2 cellular contexts compared by ENCODE assay signal in the genomic region with DNA sequence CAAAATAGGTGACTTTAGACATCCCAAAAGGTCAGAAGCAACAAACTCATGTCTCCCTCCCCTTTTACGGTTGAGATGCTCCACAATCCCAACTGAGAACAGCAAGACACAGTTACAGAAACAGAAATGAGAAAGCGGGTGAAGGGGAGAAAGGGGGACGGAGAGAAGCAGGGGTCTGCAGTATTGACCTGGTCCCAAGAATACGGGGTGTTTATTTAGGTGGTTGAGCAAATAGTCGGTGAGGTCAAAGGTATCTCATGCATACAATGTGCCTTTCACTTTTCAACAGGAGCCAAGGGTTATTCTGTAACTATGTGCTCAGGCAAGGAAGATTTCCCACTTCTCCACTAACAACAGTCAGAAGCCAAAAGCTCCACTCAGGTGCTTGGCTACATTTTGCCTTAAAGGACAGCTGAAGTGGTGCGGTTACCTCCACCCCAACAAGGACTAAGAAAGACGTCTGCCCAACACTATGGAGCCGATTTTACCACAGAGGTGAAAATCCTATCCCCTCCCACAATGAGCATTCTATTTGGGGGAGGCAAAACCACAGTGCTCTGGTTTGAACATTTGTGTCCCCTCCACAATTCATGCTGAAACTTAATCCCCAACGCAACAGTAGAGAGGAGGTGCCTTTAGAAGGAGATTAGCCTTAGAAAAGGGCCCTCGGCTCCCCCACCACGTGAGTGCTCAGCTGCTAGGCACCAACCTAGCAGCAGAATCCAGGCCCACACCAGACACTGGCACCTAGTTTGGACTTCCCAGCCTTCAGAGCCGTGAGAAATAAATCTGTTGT.
TF ChIP-seq lines count a peak whose summit lies in the region.

No MANE protein-coding gene starts in this region.

TF ChIP-seq in HepG2, 621 proteins besides CTCF, POLR2A, EP300 and RAD21 (continued from another document and continues in another):
- TF ChIP-seq, protein P1, sequence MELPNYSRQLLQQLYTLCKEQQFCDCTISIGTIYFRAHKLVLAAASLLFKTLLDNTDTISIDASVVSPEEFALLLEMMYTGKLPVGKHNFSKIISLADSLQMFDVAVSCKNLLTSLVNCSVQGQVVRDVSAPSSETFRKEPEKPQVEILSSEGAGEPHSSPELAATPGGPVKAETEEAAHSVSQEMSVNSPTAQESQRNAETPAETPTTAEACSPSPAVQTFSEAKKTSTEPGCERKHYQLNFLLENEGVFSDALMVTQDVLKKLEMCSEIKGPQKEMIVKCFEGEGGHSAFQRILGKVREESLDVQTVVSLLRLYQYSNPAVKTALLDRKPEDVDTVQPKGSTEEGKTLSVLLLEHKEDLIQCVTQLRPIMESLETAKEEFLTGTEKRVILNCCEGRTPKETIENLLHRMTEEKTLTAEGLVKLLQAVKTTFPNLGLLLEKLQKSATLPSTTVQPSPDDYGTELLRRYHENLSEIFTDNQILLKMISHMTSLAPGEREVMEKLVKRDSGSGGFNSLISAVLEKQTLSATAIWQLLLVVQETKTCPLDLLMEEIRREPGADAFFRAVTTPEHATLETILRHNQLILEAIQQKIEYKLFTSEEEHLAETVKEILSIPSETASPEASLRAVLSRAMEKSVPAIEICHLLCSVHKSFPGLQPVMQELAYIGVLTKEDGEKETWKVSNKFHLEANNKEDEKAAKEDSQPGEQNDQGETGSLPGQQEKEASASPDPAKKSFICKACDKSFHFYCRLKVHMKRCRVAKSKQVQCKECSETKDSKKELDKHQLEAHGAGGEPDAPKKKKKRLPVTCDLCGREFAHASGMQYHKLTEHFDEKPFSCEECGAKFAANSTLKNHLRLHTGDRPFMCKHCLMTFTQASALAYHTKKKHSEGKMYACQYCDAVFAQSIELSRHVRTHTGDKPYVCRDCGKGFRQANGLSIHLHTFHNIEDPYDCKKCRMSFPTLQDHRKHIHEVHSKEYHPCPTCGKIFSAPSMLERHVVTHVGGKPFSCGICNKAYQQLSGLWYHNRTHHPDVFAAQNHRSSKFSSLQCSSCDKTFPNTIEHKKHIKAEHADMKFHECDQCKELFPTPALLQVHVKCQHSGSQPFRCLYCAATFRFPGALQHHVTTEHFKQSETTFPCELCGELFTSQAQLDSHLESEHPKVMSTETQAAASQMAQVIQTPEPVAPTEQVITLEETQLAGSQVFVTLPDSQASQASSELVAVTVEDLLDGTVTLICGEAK (IDR thresholded peaks at IDR 0.05), result no peak
- TF ChIP-seq, protein P1 (CRISPR knock-in tag; IDR thresholded peaks at IDR 0.05), result no peak
- peak; percentile 94; the same call in 1 of the 2 replicates for TF ChIP-seq ZNF557 (CRISPR knock-in tag; IDR thresholded peaks at IDR 0.05)
- TF ChIP-seq KLF6 (CRISPR knock-in tag; IDR thresholded peaks at IDR 0.05), result no peak
- no peak; the same call in none of the 2 replicates for TF ChIP-seq YEATS4 (CRISPR knock-in tag; IDR thresholded peaks at IDR 0.05; ENCODE audit: borderline replicate concordance)
- no peak; the same call in none of the 2 replicates for TF ChIP-seq ZNF503 (CRISPR knock-in tag; IDR thresholded peaks at IDR 0.05)
- 0 out of 2 replicates have a peak, but pooled peaks have one; percentile 22 for TF ChIP-seq ZNF121 (CRISPR knock-in tag; IDR thresholded peaks at IDR 0.05)
- no peak for TF ChIP-seq ZNF549 (CRISPR knock-in tag; IDR thresholded peaks at IDR 0.05)
- TF ChIP-seq KMT2A (CRISPR knock-in tag; IDR thresholded peaks at IDR 0.05), result 0 out of 2 replicates have a peak, but pooled peaks have one; percentile 20
- TF ChIP-seq ZNF44 (CRISPR knock-in tag; IDR thresholded peaks at IDR 0.05), result 0 out of 2 replicates have a peak, but pooled peaks have one; percentile 36

TF ChIP-seq in SK-N-SH treated with all-trans-retinoic acid at 6 μM for 48 hours, 23 proteins besides CTCF, POLR2A, EP300 and RAD21 (continued from another document):
- no peak for TF ChIP-seq ZFP3 (CRISPR knock-in tag; IDR thresholded peaks at IDR 0.05)
- TF ChIP-seq PATZ1 (CRISPR knock-in tag; IDR thresholded peaks at IDR 0.05; ENCODE audit: borderline replicate concordance), result no peak
- no peak for TF ChIP-seq CSDC2 (CRISPR knock-in tag; IDR thresholded peaks at IDR 0.05)
- no peak for TF ChIP-seq ZNF565 (CRISPR knock-in tag; conservative IDR thresholded peaks at IDR 0.05; ENCODE audit: low read depth)
- TF ChIP-seq ZFP30 (CRISPR knock-in tag; IDR thresholded peaks at IDR 0.05), result no peak
- TF ChIP-seq ZNF8 (CRISPR knock-in tag; IDR thresholded peaks at IDR 0.05), result no peak
- TF ChIP-seq CREB5 (CRISPR knock-in tag; IDR thresholded peaks at IDR 0.05; ENCODE audit: low read depth), result no peak
- TF ChIP-seq TCF4 (CRISPR knock-in tag; IDR thresholded peaks at IDR 0.05; ENCODE audit: borderline replicate concordance), result no peak
- TF ChIP-seq RARB (CRISPR knock-in tag; IDR thresholded peaks at IDR 0.05), result no peak
- no peak for TF ChIP-seq BACH2 (CRISPR knock-in tag; IDR thresholded peaks at IDR 0.05; ENCODE audit: borderline replicate concordance)
- no peak for TF ChIP-seq OSR1 (CRISPR knock-in tag; IDR thresholded peaks at IDR 0.05)
